In the genomic region with DNA sequence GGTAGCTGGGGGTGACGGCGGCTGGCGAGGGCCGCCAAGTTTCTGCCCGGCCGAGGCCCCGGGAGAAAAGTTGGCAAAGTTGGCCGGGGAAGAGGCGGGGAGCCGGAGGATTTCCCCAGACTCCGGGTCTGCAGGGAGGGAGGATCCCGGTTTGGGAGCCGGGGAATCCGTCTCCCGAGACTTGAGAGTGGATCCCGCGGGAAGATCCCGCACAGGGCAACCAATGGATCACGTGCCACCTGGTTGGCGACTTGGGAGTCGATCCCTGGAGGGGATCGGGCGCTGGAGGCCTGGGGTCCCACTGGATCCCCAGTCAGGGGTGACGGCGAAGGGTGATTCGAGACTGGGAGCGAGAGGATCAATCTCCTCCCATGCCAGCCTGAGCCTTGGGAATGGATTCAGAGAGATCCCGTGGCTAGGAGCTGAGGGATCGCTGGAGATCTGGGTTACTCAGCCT, we compare ENCODE assay signal across 7 cellular contexts. TPM values are rescaled to one million over a fixed set of nuclear protein-coding genes. Genes with fewer than 3 reads are reported as not detected.
DNase-seq lines count a peak whose midpoint lies in the region; ATAC-seq and TF ChIP-seq lines count a peak whose summit lies in the region.

No MANE protein-coding gene starts in this region.

- peak; percentile 42 to 46 for ATAC-seq in right cardiac atrium
- peak; percentile 29 to 54 (median 46) for ATAC-seq in psoas muscle
- ATAC-seq in HG03039 (IDR thresholded peaks at IDR 0.05; ENCODE audit: unreplicated experiment): no peak

- DNase-seq in G401 (ENCODE audit: low spot score): peak; percentile 52
- DNase-seq in LNCaP clone FGC (ENCODE audit: low read depth): peak; percentile 58
- DNase-seq in amygdala (lab: John Stamatoyannopoulos, UW): peak in 33 of 56 donors; percentile 18 to 78 (median 53)
- DNase-seq in right cardiac atrium: peak in 1 of 3 donors; percentile 61
- DNase-seq in psoas muscle: peak; percentile 47 to 67
- DNase-seq in KG1 (lab: John Stamatoyannopoulos, UW): no peak

- intact Hi-C loops in right cardiac atrium (cut with DNase I) (loop anchor here (1.0 to 5.0 kb wide), 3 partner anchors 74 to 96 kb away; no protein-coding TSS in a partner anchor), psoas muscle (cut with DNase I) (loop anchor here (1.0 to 5.0 kb wide), 3 partner anchors 74 to 96 kb away; no protein-coding TSS in a partner anchor)

- peak overlapping the region; percentile 52 for H3K27ac ChIP-seq in right cardiac atrium (ENCODE audit: low read length)
- peak overlapping the region; percentile 54 for H3K27ac ChIP-seq in psoas muscle

- no peaks in the 10 kb centered on the region for H3K27me3 ChIP-seq in right cardiac atrium (ENCODE audit: control insufficient read depth, insufficient read depth)
- peaks cover 0 to 60% (median 2%) of the 10 kb centered on the region in 3 donors for H3K27me3 ChIP-seq in psoas muscle (ENCODE audit: insufficient read depth in 3 of 3, low read length in 2 of 3)

- in situ Hi-C loops in G401 (cut with HindIII; ENCODE audit: low sequenced_read_pairs): no loop called here

- H3K4me1 ChIP-seq in right cardiac atrium (ENCODE audit: control insufficient read depth, insufficient read depth, low read length) (no peaks in the 10 kb centered on the region), psoas muscle (no peaks in the 10 kb centered on the region)

- H3K4me3 ChIP-seq in LNCaP clone FGC (ENCODE audit: low read depth, low read length) (peak overlapping the region; percentile 93), right cardiac atrium (ENCODE audit: low read length) (peak overlapping the region; percentile 61), psoas muscle (peak overlapping the region; percentile 76)

- under 1% methylated on average over 29 of the region's 29 CpGs for WGBS in right cardiac atrium
- WGBS in psoas muscle, 3 donors: 0 to 1% (median 1%) methylated on average over 29 of the region's 29 CpGs

- H3K36me3 ChIP-seq in psoas muscle (ENCODE audit: insufficient read depth in 1 of 2, low read depth in 1 of 2): no peaks in the 10 kb centered on the region

- H3K9me3 ChIP-seq in right cardiac atrium (ENCODE audit: control insufficient read depth, low read length) (no peaks in the 10 kb centered on the region), psoas muscle (no peaks in the 10 kb centered on the region)

- TF ChIP-seq CTCF in LNCaP clone FGC (IDR thresholded peaks at IDR 0.05; ENCODE audit: control insufficient read depth, extremely low read depth, insufficient read depth) (no peak), psoas muscle (IDR thresholded peaks at IDR 0.05) (no peak)

RNA-seq across cellular contexts. Expression of a gene that starts 0.3 kb away (rescaled TPM):
- total RNA-seq in G401 (2014; rRNA removed; shearing (Covaris generic)): 9.6 and 9.8 TPM in 2 replicates
- total RNA-seq in right cardiac atrium: 10 to 100 TPM; 17.3 to 24.0 (median 20.3) TPM
- polyA plus RNA-seq in right cardiac atrium: 7.5 TPM
- 10 to 100 TPM; 12.2 to 56.9 (median 26.1) TPM for total RNA-seq in psoas muscle
- polyA plus RNA-seq in psoas muscle: 10 to 100 TPM in 1 of 3 donors, 1 to 10 TPM in 2; 1.9 to 15.8 (median 8.8) TPM

RNA-seq across cellular contexts. Expression of a gene that starts 6.4 kb away (rescaled TPM):
- total RNA-seq in G401 (2014; rRNA removed; shearing (Covaris generic)): not detected in 2 replicates
- total RNA-seq in right cardiac atrium: not detected
- polyA plus RNA-seq in right cardiac atrium: not detected
- total RNA-seq in psoas muscle: not detected
- not detected for polyA plus RNA-seq in psoas muscle
